ENCODE assay signal across 8 cellular contexts in the genomic region with DNA sequence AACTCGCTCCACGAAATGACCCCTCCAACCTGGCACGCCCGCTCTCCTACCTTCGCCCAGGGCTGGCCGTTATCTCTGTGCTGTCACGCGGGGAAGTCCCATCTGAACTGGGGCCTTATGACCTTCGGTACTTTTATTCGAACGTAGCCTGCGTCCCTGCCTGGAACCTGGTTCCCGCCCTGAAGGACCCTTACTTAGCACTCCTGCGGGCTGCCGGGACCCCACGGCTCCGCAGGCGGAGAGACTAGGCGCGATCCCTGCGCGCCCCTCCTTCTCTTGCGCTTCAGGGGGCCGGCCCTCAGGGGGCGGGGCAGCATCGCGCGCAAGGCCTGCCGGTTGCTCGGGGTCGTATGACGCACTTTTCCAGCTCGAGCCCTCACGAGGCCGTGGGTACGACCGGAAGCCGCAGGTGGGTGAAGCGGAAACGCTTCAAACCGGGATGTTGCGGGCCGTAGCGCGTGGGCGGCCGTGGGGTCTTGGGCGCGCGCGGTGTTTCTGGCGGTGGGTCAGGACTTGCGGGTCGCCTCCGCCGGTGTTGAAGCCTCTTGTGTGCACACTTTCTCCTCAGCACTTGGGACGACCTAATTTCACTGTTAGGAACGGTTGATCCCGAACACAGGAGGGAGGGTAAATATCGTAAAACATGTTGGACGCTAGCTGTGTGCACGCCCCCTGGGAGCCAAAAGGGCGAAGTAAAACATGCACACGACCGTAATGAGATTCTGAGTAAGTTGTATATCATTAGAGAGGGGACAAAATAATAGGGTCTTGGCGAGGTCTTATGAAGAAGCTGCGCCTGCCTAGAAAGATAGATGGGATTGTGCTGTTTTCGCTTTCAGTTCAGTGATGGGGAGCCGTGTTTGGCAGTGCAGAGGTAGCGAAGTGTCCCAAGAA. TPM values are rescaled to one million over a fixed set of nuclear protein-coding genes. Genes with fewer than 3 reads are reported as not detected.
DNase-seq lines count a peak whose midpoint lies in the region; ATAC-seq, FAIRE-seq and TF ChIP-seq lines count a peak whose summit lies in the region.

LIPT1 (plus strand) TSS at position 325 of the 894 bp plus-strand sequence. CDS start 6,991 bp downstream, outside the sequence.
A gene with protein sequence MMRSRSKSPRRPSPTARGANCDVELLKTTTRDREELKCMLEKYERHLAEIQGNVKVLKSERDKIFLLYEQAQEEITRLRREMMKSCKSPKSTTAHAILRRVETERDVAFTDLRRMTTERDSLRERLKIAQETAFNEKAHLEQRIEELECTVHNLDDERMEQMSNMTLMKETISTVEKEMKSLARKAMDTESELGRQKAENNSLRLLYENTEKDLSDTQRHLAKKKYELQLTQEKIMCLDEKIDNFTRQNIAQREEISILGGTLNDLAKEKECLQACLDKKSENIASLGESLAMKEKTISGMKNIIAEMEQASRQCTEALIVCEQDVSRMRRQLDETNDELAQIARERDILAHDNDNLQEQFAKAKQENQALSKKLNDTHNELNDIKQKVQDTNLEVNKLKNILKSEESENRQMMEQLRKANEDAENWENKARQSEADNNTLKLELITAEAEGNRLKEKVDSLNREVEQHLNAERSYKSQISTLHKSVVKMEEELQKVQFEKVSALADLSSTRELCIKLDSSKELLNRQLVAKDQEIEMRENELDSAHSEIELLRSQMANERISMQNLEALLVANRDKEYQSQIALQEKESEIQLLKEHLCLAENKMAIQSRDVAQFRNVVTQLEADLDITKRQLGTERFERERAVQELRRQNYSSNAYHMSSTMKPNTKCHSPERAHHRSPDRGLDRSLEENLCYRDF (minus strand): TSS at position 300 of the 894 bp plus-strand sequence. CDS start 45,503 bp downstream, outside the sequence.

- peak; percentile 93 for ATAC-seq in GM21360 (IDR thresholded peaks at IDR 0.05; ENCODE audit: unreplicated experiment)
- peak; percentile 98 for ATAC-seq in activated CD8-positive, alpha-beta memory T cell treated with anti-CD3 and anti-CD28 coated beads, Interleukin-2, amount 10 ng/mL, durations not matched to agents 7 days and 5 days

- no peak within 1 kb of the TSS for H2BK12ac ChIP-seq in H1 (ENCODE audit: low read depth, low read length)

- BruUV-seq in Caco-2 (replicated peaks; lab: Mats Ljungman, UMichigan): TSS peak; percentile 67

- H3K27ac ChIP-seq in H1 (ENCODE audit: low read depth, low read length): peak within 1 kb of the TSS; percentile 79; the same call in 1 of the 2 replicates
- no peak within 1 kb of the TSS for H3K27ac ChIP-seq in mesendoderm (ENCODE audit: low read depth, low read length)

- H2AFZ ChIP-seq in H1 (ENCODE audit: low read length): peak within 1 kb of the TSS; percentile 45

- H4K8ac ChIP-seq in H1 (ENCODE audit: extremely low read depth, insufficient read depth, low read length): peak within 1 kb of the TSS; percentile 80; the same call in 1 of the 2 replicates
- H4K8ac ChIP-seq in mesendoderm (ENCODE audit: low read depth, low read length): peak within 1 kb of the TSS; percentile 95

- no peak within 1 kb of the TSS for H3K14ac ChIP-seq in H1 (ENCODE audit: insufficient read length)

- H3K23me2 ChIP-seq in H1 (ENCODE audit: low read depth, low read length): peaks cover 11% of the 10 kb centered on the region

- TF ChIP-seq POLR2A in H1 (IDR thresholded peaks at IDR 0.05; ENCODE audit: control extremely low read depth in 1 of 2, low read depth in 2 of 2, low read length in 2 of 2): peak; percentile 50 to 90

- 2% methylated on average over 53 of the region's 70 CpGs; no CpG with 5 or more reads in 1 of the 2 experiments for WGBS in H1 (ENCODE audit: extremely low coverage in 1 of 2, insufficient coverage in 1 of 2, insufficient read length in 1 of 2, insufficient replicate concordance in 2 of 2, low coverage in 1 of 2, low lambda C conversion rate in 2 of 2, missing lambda C conversion rate in 1 of 2), 2 experiments
- no CpG with 5 or more reads among the region's 70 CpGs for WGBS in mesendoderm (ENCODE audit: extremely low coverage, insufficient coverage, low lambda C conversion rate)

- no peaks in the 10 kb centered on the region for H3K9me3 ChIP-seq in Caco-2
- H3K9me3 ChIP-seq in H1 (ENCODE audit: insufficient read depth in 2 of 2, low read depth in 1 of 2, low read length in 1 of 2): no peaks in the 10 kb centered on the region

- H3K23ac ChIP-seq in H1 (ENCODE audit: insufficient read length) (no peak within 1 kb of the TSS), mesendoderm (ENCODE audit: low read length) (no peak within 1 kb of the TSS)

- H3K27me3 ChIP-seq in Caco-2 (replicated peaks; ENCODE audit: control insufficient read depth, insufficient read depth, low read length) (no peaks in the 10 kb centered on the region), H1 (replicated peaks in 1 of 4; ENCODE audit: control insufficient read depth in 3 of 4, extremely low read depth in 1 of 4, insufficient read depth in 3 of 4, low read length in 3 of 4) (no peaks in the 10 kb centered on the region), mesendoderm (ENCODE audit: insufficient read depth, low read length, poor library complexity) (no peaks in the 10 kb centered on the region)

- H3K4me1 Mint-ChIP-seq in Caco-2 (ENCODE audit: low read depth, unreplicated experiment): peaks cover 7% of the 10 kb centered on the region
- peaks cover 22% of the 10 kb centered on the region for H3K4me1 Mint-ChIP-seq in activated CD8-positive, alpha-beta memory T cell treated with anti-CD3 and anti-CD28 coated beads, Interleukin-2, amount 10 ng/mL, durations not matched to agents 7 days and 5 days

- H3K56ac ChIP-seq in H1 (replicated peaks; ENCODE audit: insufficient read length, low read depth, low read length) (no peak within 1 kb of the TSS), mesendoderm (ENCODE audit: low read length) (peak within 1 kb of the TSS; percentile 85)

- H3K27ac Mint-ChIP-seq in Caco-2 (ENCODE audit: unreplicated experiment): peak within 1 kb of the TSS; percentile 87
- H3K27ac Mint-ChIP-seq in activated CD8-positive, alpha-beta memory T cell treated with anti-CD3 and anti-CD28 coated beads, Interleukin-2, amount 10 ng/mL, durations not matched to agents 7 days and 5 days: peak within 1 kb of the TSS; percentile 86

- FAIRE-seq in H1 (lab: Jason Lieb, UNC): no peak

- H3K9ac ChIP-seq in H1 (replicated peaks in 1 of 4; ENCODE audit: extremely low read depth in 1 of 4, low read depth in 3 of 4, low read length in 3 of 4) (peak within 1 kb of the TSS; percentile 39 to 88 (median 75)), mesendoderm (ENCODE audit: low read length) (peak within 1 kb of the TSS; percentile 77)

- H4K20me1 ChIP-seq in H1 (replicated peaks in 1 of 2; ENCODE audit: control insufficient read depth in 1 of 2, insufficient read depth in 2 of 2, low read length in 2 of 2): no peaks in the 10 kb centered on the region

- H3K18ac ChIP-seq in H1 (ENCODE audit: extremely low read depth, low read length) (peak within 1 kb of the TSS; percentile 13), mesendoderm (ENCODE audit: low read length) (peak within 1 kb of the TSS; percentile 35)

- H2BK120ac ChIP-seq in H1 (replicated peaks; ENCODE audit: low read depth, low read length) (no peak within 1 kb of the TSS), mesendoderm (ENCODE audit: low read depth, low read length) (no peak within 1 kb of the TSS)

- TF ChIP-seq CTCF in Caco-2 (IDR thresholded peaks at IDR 0.05; ENCODE audit: insufficient read depth in 1 of 2, low read depth in 1 of 2, low read length in 1 of 2, severe bottlenecking in 1 of 2, unreplicated experiment in 1 of 2) (peak in 1 of 2 experiments; percentile 34), H1 (IDR thresholded peaks at IDR 0.05; ENCODE audit: control extremely low read depth in 1 of 3, insufficient read depth in 1 of 3, low read depth in 1 of 3, low read length in 3 of 3) (peak in 1 of 3 experiments; percentile 4; a peak in 1 of 4 replicates)

- CTCF ChIA-PET in Caco-2 (lab: Charles Lee) (interaction anchor here (1.3 to 1.8 kb wide), 2 partner anchors 14 to 70 kb away, joined by 9 to 13 read pairs; partner anchors contain the start of gene C2orf15), H1 (lab: Charles Lee; ENCODE audit: partially characterized antibody) (no interaction called here)
- CTCF ChIA-PET in activated CD8-positive, alpha-beta memory T cell treated with anti-CD3 and anti-CD28 coated beads, Interleukin-2, amount 10 ng/mL, durations not matched to agents 7 days and 5 days (lab: Charles Lee): interaction anchor here (1.2 to 5.6 kb wide), 9 partner anchors 14 to 505 kb away, joined by 3 to 27 read pairs (median 3); partner anchors contain the start of genes C2orf15, MITD1, MRPL30 and REV1

- intact Hi-C loops in Caco-2 (cut with micrococcal nuclease; ENCODE audit: unreplicated experiment): loop anchor here (1.0 kb wide), 3 partner anchors 14 to 181 kb away; partner anchors contain the start of genes C2orf15 and TXNDC9

- H3K4me3 ChIP-seq in Caco-2 (ENCODE audit: low read depth, low read length): peak within 1 kb of the TSS; percentile 86
- peak within 1 kb of the TSS; percentile 55 to 95 (median 82) for H3K4me3 ChIP-seq in H1 (ENCODE audit: extremely low read depth in 1 of 4, insufficient read depth in 2 of 4, low read depth in 3 of 4, low read length in 4 of 4)
- peak within 1 kb of the TSS; percentile 59 for H3K4me3 ChIP-seq in mesendoderm (ENCODE audit: low read length)

- TF ChIP-seq RAD21 in H1 (IDR thresholded peaks at IDR 0.05 in 1 of 2, conservative IDR thresholded peaks at IDR 0.05 in 1 of 2; ENCODE audit: low read depth in 2 of 2, low read length in 2 of 2): no peak

- H3K27me3 Mint-ChIP-seq in Caco-2 (ENCODE audit: insufficient read depth, unreplicated experiment): no peaks in the 10 kb centered on the region
- H3K27me3 Mint-ChIP-seq in activated CD8-positive, alpha-beta memory T cell treated with anti-CD3 and anti-CD28 coated beads, Interleukin-2, amount 10 ng/mL, durations not matched to agents 7 days and 5 days: no peaks in the 10 kb centered on the region

- peak within 1 kb of the TSS; percentile 81 for H4K5ac ChIP-seq in H1 (ENCODE audit: insufficient read length, low read depth, low read length)
- H4K5ac ChIP-seq in mesendoderm (ENCODE audit: low read length): no peak within 1 kb of the TSS

- H3K9me3 Mint-ChIP-seq in Caco-2 (ENCODE audit: unreplicated experiment): no peaks in the 10 kb centered on the region
- no peaks in the 10 kb centered on the region for H3K9me3 Mint-ChIP-seq in activated CD8-positive, alpha-beta memory T cell treated with anti-CD3 and anti-CD28 coated beads, Interleukin-2, amount 10 ng/mL, durations not matched to agents 7 days and 5 days (ENCODE audit: low read depth)

- H2BK15ac ChIP-seq in H1 (ENCODE audit: low read length) (peak within 1 kb of the TSS; percentile 84; the same call in 1 of the 2 replicates), mesendoderm (replicated peaks; ENCODE audit: low read depth) (no peak within 1 kb of the TSS)

- H3K79me1 ChIP-seq in H1 (ENCODE audit: low read depth, low read length) (no peaks in the 10 kb centered on the region), mesendoderm (ENCODE audit: low read length) (peaks cover 3% of the 10 kb centered on the region)

- H2BK5ac ChIP-seq in H1 (ENCODE audit: low read depth, low read length) (peak within 1 kb of the TSS; percentile 58), mesendoderm (ENCODE audit: low read length) (no peak within 1 kb of the TSS)

- H3K36me3 ChIP-seq in Caco-2 (ENCODE audit: control insufficient read depth, insufficient read depth, low read length) (no peaks in the 10 kb centered on the region), H1 (ENCODE audit: control insufficient read depth in 2 of 4, insufficient read depth in 4 of 4, low read length in 3 of 4) (peaks cover 0 to 9% (median 0%) of the 10 kb centered on the region in 4 experiments; a peak in 2 of 8 replicates), mesendoderm (ENCODE audit: control insufficient read depth, insufficient read depth, low read length) (no peaks in the 10 kb centered on the region)

- no peak for TF ChIP-seq EP300 in H1 (IDR thresholded peaks at IDR 0.05; ENCODE audit: borderline replicate concordance in 1 of 2, low read depth in 2 of 2, low read length in 2 of 2)

- H3K4ac ChIP-seq in H1 (replicated peaks; ENCODE audit: insufficient read length, low read depth, low read length) (peak within 1 kb of the TSS; percentile 27), mesendoderm (ENCODE audit: low read depth, low read length) (peak within 1 kb of the TSS; percentile 94)

- peak within 1 kb of the TSS; percentile 46 for H4K91ac ChIP-seq in H1 (replicated peaks; ENCODE audit: insufficient read length, low read length)

- H3K79me2 ChIP-seq in H1 (ENCODE audit: control insufficient read depth in 1 of 2, insufficient read depth in 2 of 2, low read length in 2 of 2) (peaks cover 0 to 7% of the 10 kb centered on the region in 2 experiments; a peak in 2 of 4 replicates), mesendoderm (ENCODE audit: control insufficient read depth, insufficient read depth, low read length) (no peaks in the 10 kb centered on the region)

- POLR2A ChIA-PET in Caco-2 (lab: Charles Lee): interaction anchor here (0.5 to 2.5 kb wide), 6 partner anchors 11 to 181 kb away, joined by 4 to 52 read pairs (median 6); partner anchors contain the start of genes C2orf15 and TXNDC9
- POLR2A ChIA-PET in H1 (lab: Charles Lee; ENCODE audit: partially characterized antibody): interaction anchor here (0.6 to 7.7 kb wide), 7 partner anchors 8 to 330 kb away, joined by 3 to 45 read pairs (median 4); partner anchors contain the start of genes C2orf15, MITD1 and MRPL30

- no peaks in the 10 kb centered on the region; the same call in 1 of the 2 replicates for H3K4me1 ChIP-seq in Caco-2
- peaks cover 0 to 8% (median 3%) of the 10 kb centered on the region in 4 experiments; a peak in 2 of 7 replicates for H3K4me1 ChIP-seq in H1 (replicated peaks in 1 of 4; ENCODE audit: control insufficient read depth in 3 of 4, insufficient read depth in 4 of 4, low read length in 3 of 4)
- H3K4me1 ChIP-seq in mesendoderm (ENCODE audit: control insufficient read depth, low read depth, low read length): peaks cover 5% of the 10 kb centered on the region

- H3K36me3 Mint-ChIP-seq in Caco-2 (ENCODE audit: insufficient read depth, unreplicated experiment): peaks cover 14% of the 10 kb centered on the region
- H3K36me3 Mint-ChIP-seq in activated CD8-positive, alpha-beta memory T cell treated with anti-CD3 and anti-CD28 coated beads, Interleukin-2, amount 10 ng/mL, durations not matched to agents 7 days and 5 days: peaks cover 13% of the 10 kb centered on the region

- H3K4me2 ChIP-seq in H1 (ENCODE audit: insufficient read depth in 1 of 2, low read depth in 2 of 2, low read length in 2 of 2) (peak within 1 kb of the TSS; percentile 70 to 99), mesendoderm (ENCODE audit: low read length) (peak within 1 kb of the TSS; percentile 68)

- no peak within 1 kb of the TSS for H2AK5ac ChIP-seq in H1 (ENCODE audit: low read depth, low read length)
- no peak within 1 kb of the TSS for H2AK5ac ChIP-seq in mesendoderm (ENCODE audit: low read length)

- no peak within 1 kb of the TSS for H3K4me3 Mint-ChIP-seq in Caco-2 (ENCODE audit: unreplicated experiment)
- peak within 1 kb of the TSS; percentile 85 for H3K4me3 Mint-ChIP-seq in activated CD8-positive, alpha-beta memory T cell treated with anti-CD3 and anti-CD28 coated beads, Interleukin-2, amount 10 ng/mL, durations not matched to agents 7 days and 5 days

- no peak within 1 kb of the TSS for H2BK20ac ChIP-seq in H1 (ENCODE audit: low read length)

- DNase-seq in Caco-2: peak; percentile 92 to 93
- DNase-seq in HT-29 (ENCODE audit: low spot score): peak; percentile 86
- DNase-seq in NK-92 treated with Interleukin-12 subunit alpha and Interleukin-12 subunit beta, amount 100 ng/mL, for 24 hours (lab: John Stamatoyannopoulos, UW): peak; percentile 85
- peak; percentile 95 for DNase-seq in activated CD8-positive, alpha-beta memory T cell treated with anti-CD3 and anti-CD28 coated beads, Interleukin-2, amount 10 ng/mL, durations not matched to agents 7 days and 5 days
- DNase-seq in H1 (ENCODE audit: low read depth in 1 of 2, low spot score in 2 of 2): peak; percentile 54 to 92
- peak; percentile 90 for DNase-seq in mesendoderm
- DNase-seq in stimulated activated CD8-positive, alpha-beta memory T cell treated with anti-CD3 and anti-CD28 coated beads, Interleukin-15, amount 100 ng/mL, for 1 hour (ENCODE audit: low read depth): peak; percentile 85

RNA-seq across cellular contexts. Expression of gene LIPT1, which starts in this region (rescaled TPM):
- total RNA-seq in Caco-2 (2022): 9.4 and 10.2 TPM in 2 replicates
- total RNA-seq in HT-29 (2014; rRNA removed; shearing (Covaris generic)): 2.8 and 6.4 TPM in 2 replicates
- 1 to 10 TPM; 5.3 to 7.2 TPM for total RNA-seq in activated CD8-positive, alpha-beta memory T cell treated with anti-CD3 and anti-CD28 coated beads, Interleukin-2, amount 10 ng/mL, durations not matched to agents 7 days and 5 days
- total RNA-seq in H1 (2021; fragmentation: NEBNext Ultra II Directional; extraction: Animal tissue kit (Norgen Biotek cat#: 25700)): 8.8 and 10.9 TPM in 2 replicates
- 6.1 and 8.0 TPM in 2 replicates for polyA plus RNA-seq in H1 (2011; rRNA removed)
- 10.1 TPM for polyA plus RNA-seq in H1 (2011; cell fraction: cytosol; rRNA removed)
- polyA plus RNA-seq in H1 (2011; cell fraction: nucleus; rRNA removed): 8.5 TPM
- 6.8 to 9.1 TPM (median 6.9 TPM) in 4 replicates for polyA plus RNA-seq in H1 (2012, experiment 1 of 2)
- 0.84 TPM for polyA plus RNA-seq in H1 (2012, experiment 2 of 2)
- polyA plus RNA-seq in H1 (2013, experiment 1 of 2): 8.0 TPM
- polyA plus RNA-seq in H1 (2013, experiment 2 of 2): 8.1 TPM
- 3.1 and 7.0 TPM in 2 replicates for polyA minus RNA-seq in H1 (2011; rRNA and poly(A)+ RNA removed)
- polyA minus RNA-seq in H1 (2011; cell fraction: cytosol; rRNA and poly(A)+ RNA removed): 5.1 TPM
- polyA minus RNA-seq in H1 (2011; cell fraction: nucleus; rRNA and poly(A)+ RNA removed): 8.4 TPM
- polyA plus RNA-seq in mesendoderm (2013, experiment 1 of 2): 8.0 TPM
- 8.6 TPM for polyA plus RNA-seq in mesendoderm (2013, experiment 2 of 2)

RNA-seq across cellular contexts. Expression of the second gene that starts in this region (rescaled TPM):
- 8.9 and 9.9 TPM in 2 replicates for total RNA-seq in Caco-2 (2022)
- total RNA-seq in HT-29 (2014; rRNA removed; shearing (Covaris generic)): 5.5 and 8.4 TPM in 2 replicates
- 1 to 10 TPM; 5.0 to 7.2 TPM for total RNA-seq in activated CD8-positive, alpha-beta memory T cell treated with anti-CD3 and anti-CD28 coated beads, Interleukin-2, amount 10 ng/mL, durations not matched to agents 7 days and 5 days
- total RNA-seq in H1 (2021; fragmentation: NEBNext Ultra II Directional; extraction: Animal tissue kit (Norgen Biotek cat#: 25700)): 5.7 and 7.4 TPM in 2 replicates
- polyA plus RNA-seq in H1 (2011; rRNA removed): 1.2 and 2.2 TPM in 2 replicates
- polyA plus RNA-seq in H1 (2011; cell fraction: cytosol; rRNA removed): 3.8 TPM
- 3.9 TPM for polyA plus RNA-seq in H1 (2011; cell fraction: nucleus; rRNA removed)
- polyA plus RNA-seq in H1 (2012, experiment 1 of 2): 8.0 to 11.9 TPM (median 10.9 TPM) in 4 replicates
- 2.5 TPM for polyA plus RNA-seq in H1 (2012, experiment 2 of 2)
- polyA plus RNA-seq in H1 (2013, experiment 1 of 2): 12.6 TPM
- polyA plus RNA-seq in H1 (2013, experiment 2 of 2): 12.0 TPM
- 3.9 and 4.4 TPM in 2 replicates for polyA minus RNA-seq in H1 (2011; rRNA and poly(A)+ RNA removed)
- polyA minus RNA-seq in H1 (2011; cell fraction: cytosol; rRNA and poly(A)+ RNA removed): 1.0 TPM
- polyA minus RNA-seq in H1 (2011; cell fraction: nucleus; rRNA and poly(A)+ RNA removed): 10.9 TPM
- 6.8 TPM for polyA plus RNA-seq in mesendoderm (2013, experiment 1 of 2)
- polyA plus RNA-seq in mesendoderm (2013, experiment 2 of 2): 7.0 TPM
